2 cellular contexts compared by ENCODE assay signal in genomic region chr6:148738939-148739821, GRCh38.
TF ChIP-seq lines count a peak whose summit lies in the region.

No MANE protein-coding gene starts in this region.

TF ChIP-seq in HepG2, 621 proteins besides CTCF, POLR2A, EP300 and RAD21:
- TF ChIP-seq CEBPB (IDR thresholded peaks at IDR 0.05; ENCODE audit: borderline replicate concordance, low read depth, low read length) (peak; percentile 84), CEBPG (CRISPR knock-in tag; IDR thresholded peaks at IDR 0.05) (peak; percentile 28; the same call in 1 of the 2 replicates), RNF2 (conservative IDR thresholded peaks at IDR 0.05; ENCODE audit: low read depth) (no peak)

TF ChIP-seq in GM12878, 131 proteins besides CTCF, POLR2A, EP300 and RAD21:
- TF ChIP-seq ZNF207 (IDR thresholded peaks at IDR 0.05; ENCODE audit: borderline replicate concordance): no peak
- TF ChIP-seq SUPT20H (IDR thresholded peaks at IDR 0.05; ENCODE audit: borderline replicate concordance, control insufficient read depth, low read depth, low read length): no peak
- TF ChIP-seq USF2 (IDR thresholded peaks at IDR 0.05; ENCODE audit: borderline replicate concordance, low read depth, low read length): no peak
- no peak for TF ChIP-seq HSF1 (IDR thresholded peaks at IDR 0.05; ENCODE audit: low read depth, low read length)
- no peak for TF ChIP-seq IRF3 (IDR thresholded peaks at IDR 0.05)
- TF ChIP-seq KLF5 (IDR thresholded peaks at IDR 0.05; ENCODE audit: partially characterized antibody): no peak
- TF ChIP-seq FOXM1 (IDR thresholded peaks at IDR 0.05; ENCODE audit: low read depth, low read length): no peak
- no peak for TF ChIP-seq ZNF592 (IDR thresholded peaks at IDR 0.05)
- no peak for TF ChIP-seq E2F8 (IDR thresholded peaks at IDR 0.05; ENCODE audit: low read depth, partially characterized antibody)
- TF ChIP-seq ELK1 (IDR thresholded peaks at IDR 0.05; ENCODE audit: low read depth, low read length): no peak
- TF ChIP-seq MLLT1 (IDR thresholded peaks at IDR 0.05): no peak
- TF ChIP-seq PBX3 (IDR thresholded peaks at IDR 0.05; ENCODE audit: insufficient replicate concordance, low read depth, low read length): no peak
- TF ChIP-seq NKRF (conservative IDR thresholded peaks at IDR 0.05): no peak
- TF ChIP-seq SMAD1 (IDR thresholded peaks at IDR 0.05; ENCODE audit: low read depth, partially characterized antibody): no peak
- no peak for TF ChIP-seq SRF (IDR thresholded peaks at IDR 0.05; ENCODE audit: low read depth in 2 of 2, low read length in 2 of 2)
- TF ChIP-seq ATF2 (IDR thresholded peaks at IDR 0.05; ENCODE audit: low read length): no peak
